In the genomic region with DNA sequence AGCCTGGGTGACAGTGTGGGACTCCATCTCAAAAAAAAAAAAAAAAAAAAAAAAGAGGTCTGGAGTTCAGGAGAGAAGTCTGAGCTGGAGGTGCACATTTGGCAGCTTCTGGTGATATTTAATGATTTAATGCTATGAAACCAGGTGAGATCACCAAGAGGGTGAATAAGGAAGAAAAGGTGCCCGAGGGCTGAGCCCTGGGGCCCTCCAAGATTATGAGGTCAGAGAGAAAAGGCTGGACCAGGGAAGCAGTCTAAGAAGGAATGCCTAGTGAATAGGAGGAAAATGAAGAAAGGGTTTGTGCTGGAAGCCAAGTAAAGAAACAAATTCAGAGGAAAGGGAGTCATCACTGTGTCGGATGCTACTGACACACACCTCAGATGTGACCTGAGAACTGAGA, we compare ENCODE assay signal across 34 cellular contexts.
"Had no signal": no experiment of that assay in that cellular context is flagged by ENCODE, and none has a peak within 500 bp of the region (broad histone marks: within the 10 kb centered on the region; RNA-seq: fewer than 3 reads in every experiment).

No MANE protein-coding gene starts in this region.

- H3K4me1 ChIP-seq: breast epithelium had no signal

- DNase-seq: activated B cell treated with CpG ODN at 0.5 μM for 24 hours; activated CD4-positive, alpha-beta memory T cell treated with anti-CD3 and anti-CD28 coated beads for 36 hours; activated CD4-positive, alpha-beta T cell treated with anti-CD3 and anti-CD28 coated beads for 4 hours; activated CD4-positive, alpha-beta T cell treated with anti-CD3 and anti-CD28 coated beads, Interleukin-2, amount 10 ng/mL, durations not matched to agents 24 days and 14 days; activated CD4-positive, alpha-beta T cell treated with anti-CD3 and anti-CD28 coated beads, Interleukin-2, amount 50 U/mL, for 1 hour; activated CD4-positive, alpha-beta T cell treated with anti-CD3 and anti-CD28 coated beads, Interleukin-2, amount 50 U/mL, for 4 hours; activated CD4-positive, CD25-positive, alpha-beta regulatory T cell treated with anti-CD3 and anti-CD28 coated beads, Interleukin-2, amount 50 U/mL, for 72 hours; activated CD8-positive, alpha-beta memory T cell treated with anti-CD3 and anti-CD28 coated beads, Interleukin-2, amount 50 U/mL, for 4 hours; activated CD8-positive, alpha-beta T cell treated with anti-CD3 and anti-CD28 coated beads for 36 hours; activated effector memory CD4-positive, alpha-beta T cell treated with anti-CD3 and anti-CD28 coated beads, Interleukin-2, amount 50 U/mL, for 16 hours; activated gamma-delta T cell treated with Interleukin-2 at 50 U/mL for 16 hours; activated naive CD4-positive, alpha-beta T cell; activated naive CD4-positive, alpha-beta T cell treated with anti-CD3 and anti-CD28 coated beads for 36 hours; activated naive CD4-positive, alpha-beta T cell treated with anti-CD3 and anti-CD28 coated beads, Interleukin-2, amount 50 U/mL, for 16 hours; activated naive CD8-positive, alpha-beta T cell treated with anti-CD3 and anti-CD28 coated beads, Interleukin-2, amount 10 ng/mL, durations not matched to agents 7 days and 5 days; activated T-cell treated with anti-CD3 and anti-CD28 coated beads for 4 hours; activated T-cell treated with anti-CD3 and anti-CD28 coated beads, Interleukin-2, amount 50 U/mL, for 1 hour; activated T-cell treated with anti-CD3 and anti-CD28 coated beads, Interleukin-2, amount 50 U/mL, for 4 hours; activated T-cell treated with anti-CD3 and anti-CD28 coated beads, Interleukin-2, amount 50 U/mL, for 72 hours; adrenal gland; amniotic stem cell; aorta; body of pancreas; brain microvascular endothelial cell; central memory CD4-positive, alpha-beta T cell; SW 1271; T-helper 1 cell; T-helper 9 cell had no signal

- H3K9me3 ChIP-seq: adrenal gland, body of pancreas, breast epithelium had no signal

- H3K27me3 ChIP-seq: adrenal gland, body of pancreas, brain microvascular endothelial cell, breast epithelium had no signal

- H3K9me3 Mint-ChIP-seq: activated B cell treated with CpG ODN at 0.5 μM for 24 hours; activated CD4-positive, alpha-beta memory T cell treated with anti-CD3 and anti-CD28 coated beads for 36 hours; activated CD8-positive, alpha-beta T cell treated with anti-CD3 and anti-CD28 coated beads for 36 hours; activated naive CD4-positive, alpha-beta T cell treated with anti-CD3 and anti-CD28 coated beads for 36 hours; activated naive CD4-positive, alpha-beta T cell treated with anti-CD3 and anti-CD28 coated beads, Interleukin-2, amount 50 U/mL, for 72 hours; activated naive CD8-positive, alpha-beta T cell treated with anti-CD3 and anti-CD28 coated beads, Interleukin-2, amount 10 ng/mL, durations not matched to agents 7 days and 5 days; activated T-cell treated with anti-CD3 and anti-CD28 coated beads, Interleukin-2, amount 50 U/mL, for 4 hours; activated T-cell treated with anti-CD3 and anti-CD28 coated beads, Interleukin-2, amount 50 U/mL, for 72 hours; activated T-helper 1 cell treated with anti-CD3 and anti-CD28 coated beads, Interleukin-12 subunit alpha, Interleukin-12 subunit beta, Interleukin-2, Interleukin-4 antibody, amounts not matched to agents 30 ng/mL and 10 ng/mL and 1 ng/mL, durations not matched to agents 14 hours and 24 hours and 36 hours; activated T-helper 17 cell treated with anti-CD3 and anti-CD28 coated beads, Interleukin-2, amount 50 U/mL, for 72 hours; T-helper 1 cell treated with Interleukin-12 subunit alpha and Interleukin-12 subunit beta and Interleukin-4 antibody, amounts not matched to agents 30 μg/mL and 1 μg/mL, for 36 hours had no signal

- H3K27me3 Mint-ChIP-seq: activated B cell treated with CpG ODN at 0.5 μM for 24 hours had no signal

- H3K27ac ChIP-seq: adrenal gland, body of pancreas, brain microvascular endothelial cell, breast epithelium, VCaP had no signal

- H3K4me3 Mint-ChIP-seq: activated B cell treated with CpG ODN at 0.5 μM for 24 hours; activated CD4-positive, alpha-beta memory T cell treated with anti-CD3 and anti-CD28 coated beads for 36 hours; activated CD4-positive, alpha-beta T cell treated with anti-CD3 and anti-CD28 coated beads, Interleukin-2, amount 10 ng/mL, durations not matched to agents 24 days and 14 days; activated CD8-positive, alpha-beta T cell treated with anti-CD3 and anti-CD28 coated beads for 36 hours; activated naive CD4-positive, alpha-beta T cell treated with anti-CD3 and anti-CD28 coated beads for 36 hours; activated naive CD8-positive, alpha-beta T cell treated with anti-CD3 and anti-CD28 coated beads, Interleukin-2, amount 10 ng/mL, durations not matched to agents 7 days and 5 days; activated T-cell treated with anti-CD3 and anti-CD28 coated beads, Interleukin-2, amount 50 U/mL, for 4 hours; activated T-cell treated with anti-CD3 and anti-CD28 coated beads, Interleukin-2, amount 50 U/mL, for 72 hours; activated T-helper 1 cell treated with anti-CD3 and anti-CD28 coated beads, Interleukin-12 subunit alpha, Interleukin-12 subunit beta, Interleukin-2, Interleukin-4 antibody, amounts not matched to agents 30 ng/mL and 10 ng/mL and 1 ng/mL, durations not matched to agents 14 hours and 24 hours and 36 hours; activated T-helper 17 cell treated with anti-CD3 and anti-CD28 coated beads, Interleukin-2, amount 50 U/mL, for 72 hours; T-helper 1 cell treated with Interleukin-12 subunit alpha and Interleukin-12 subunit beta and Interleukin-4 antibody, amounts not matched to agents 30 μg/mL and 1 μg/mL, for 36 hours had no signal

- H3K4me3 ChIP-seq: adrenal gland, body of pancreas, breast epithelium had no signal

- H3K36me3 ChIP-seq: adrenal gland, brain microvascular endothelial cell, breast epithelium had no signal

- H3K27ac Mint-ChIP-seq: activated B cell treated with CpG ODN at 0.5 μM for 24 hours; activated CD4-positive, alpha-beta memory T cell treated with anti-CD3 and anti-CD28 coated beads for 36 hours; activated CD4-positive, alpha-beta T cell treated with anti-CD3 and anti-CD28 coated beads, Interleukin-2, amount 10 ng/mL, durations not matched to agents 24 days and 14 days; activated CD8-positive, alpha-beta T cell treated with anti-CD3 and anti-CD28 coated beads for 36 hours; activated naive CD4-positive, alpha-beta T cell treated with anti-CD3 and anti-CD28 coated beads for 36 hours; activated naive CD8-positive, alpha-beta T cell treated with anti-CD3 and anti-CD28 coated beads, Interleukin-2, amount 10 ng/mL, durations not matched to agents 7 days and 5 days; activated T-cell treated with anti-CD3 and anti-CD28 coated beads, Interleukin-2, amount 50 U/mL, for 72 hours; activated T-helper 1 cell treated with anti-CD3 and anti-CD28 coated beads, Interleukin-12 subunit alpha, Interleukin-12 subunit beta, Interleukin-2, Interleukin-4 antibody, amounts not matched to agents 30 ng/mL and 10 ng/mL and 1 ng/mL, durations not matched to agents 14 hours and 24 hours and 36 hours; activated T-helper 17 cell treated with anti-CD3 and anti-CD28 coated beads, Interleukin-2, amount 50 U/mL, for 72 hours; T-helper 1 cell treated with Interleukin-12 subunit alpha and Interleukin-12 subunit beta and Interleukin-4 antibody, amounts not matched to agents 30 μg/mL and 1 μg/mL, for 36 hours had no signal

- ATAC-seq: activated CD8-positive, alpha-beta T cell treated with anti-CD3 and anti-CD28 coated beads for 36 hours; activated naive CD4-positive, alpha-beta T cell treated with anti-CD3 and anti-CD28 coated beads, Interleukin-2, amount 50 U/mL, for 72 hours; activated T-cell treated with anti-CD3 and anti-CD28 coated beads, Interleukin-2, amount 50 U/mL, for 4 hours; activated T-cell treated with anti-CD3 and anti-CD28 coated beads, Interleukin-2, amount 50 U/mL, for 72 hours; activated T-helper 17 cell treated with anti-CD3 and anti-CD28 coated beads, Interleukin-2, amount 50 U/mL, for 72 hours; body of pancreas had no signal
